1 cellular context compared by ENCODE assay signal in genomic region chr1:70411360-70411844, GRCh38.
TF ChIP-seq lines count a peak whose summit lies in the region.

No MANE protein-coding gene starts in this region.

TF ChIP-seq in K562, 482 proteins besides CTCF, POLR2A, EP300 and RAD21 (continued from another document and continues in another):
- no peak for TF ChIP-seq ZBTB40 (IDR thresholded peaks at IDR 0.05)
- TF ChIP-seq ZBTB40 (CRISPR knock-in tag; IDR thresholded peaks at IDR 0.05), result no peak
- TF ChIP-seq ARID2 (IDR thresholded peaks at IDR 0.05), result no peak
- no peak for TF ChIP-seq TAF1 (IDR thresholded peaks at IDR 0.05; ENCODE audit: control insufficient read depth, extremely low read depth, insufficient read depth, low read length, severe bottlenecking)
- no peak for TF ChIP-seq PHF20 (IDR thresholded peaks at IDR 0.05; ENCODE audit: partially characterized antibody)
- peak; percentile 71 for TF ChIP-seq BRD9 (IDR thresholded peaks at IDR 0.05; ENCODE audit: low read depth, partially characterized antibody)
- no peak for TF ChIP-seq THRA (IDR thresholded peaks at IDR 0.05)
- 0 out of 2 replicates have a peak, but pooled peaks have one; percentile 70 for TF ChIP-seq ZC3H4 (CRISPR knock-in tag; IDR thresholded peaks at IDR 0.05; ENCODE audit: borderline replicate concordance)
- no peak for TF ChIP-seq RBM17 (IDR thresholded peaks at IDR 0.05; ENCODE audit: borderline replicate concordance, low read depth, low read length)
- no peak for TF ChIP-seq ZNF57 (CRISPR knock-in tag; IDR thresholded peaks at IDR 0.05)
- TF ChIP-seq NFYB (IDR thresholded peaks at IDR 0.05; ENCODE audit: extremely low read depth, insufficient read length), result no peak
- TF ChIP-seq TGIF2 (CRISPR knock-in tag; IDR thresholded peaks at IDR 0.05), result no peak
- peak in 1 of 2 experiments; percentile 16; a peak in 1 of 4 replicates for TF ChIP-seq CSDE1 (IDR thresholded peaks at IDR 0.05)
- TF ChIP-seq CUX1 (CRISPR knock-in tag; IDR thresholded peaks at IDR 0.05), result no peak
- TF ChIP-seq MNT (conservative IDR thresholded peaks at IDR 0.05), result 0 out of 4 replicates have a peak, but pooled peaks of 1 of the 2 experiments have one; percentile 34
- no peak for TF ChIP-seq ELF1 (tag; IDR thresholded peaks at IDR 0.05)
- no peak for TF ChIP-seq SRSF7 (optimal IDR thresholded peaks at IDR 0.05; ENCODE audit: low read depth, low read length)
- TF ChIP-seq FOXO4 (CRISPR knock-in tag; IDR thresholded peaks at IDR 0.05), result no peak
- peak; percentile 8; the same call in 1 of the 2 replicates for TF ChIP-seq CC2D1A (IDR thresholded peaks at IDR 0.05)
- no peak for TF ChIP-seq NFATC3 (IDR thresholded peaks at IDR 0.05)
